21 cellular contexts compared by ENCODE assay signal in genomic region chr15:63070681-63071129, GRCh38. TPM values are rescaled to one million over a fixed set of nuclear protein-coding genes. Genes with fewer than 3 reads are reported as not detected.
DNase-seq lines count a peak whose midpoint lies in the region; ATAC-seq, FAIRE-seq and TF ChIP-seq lines count a peak whose summit lies in the region.
"Had no signal": no experiment of that assay in that cellular context is flagged by ENCODE, and none has a peak within 500 bp of the region (broad histone marks: within the 10 kb centered on the region; RNA-seq: fewer than 3 reads in every experiment).

No MANE protein-coding gene starts in this region.

- H3K4me3 ChIP-seq in A549 (no peak overlapping the region), stomach (no peak overlapping the region)
- H3K4me3 ChIP-seq: coronary artery had no signal

- CTCF ChIA-PET in A549 (lab: Yijun Ruan, JAX): interaction anchor here (1.1 to 50.6 kb wide), 3 partner anchors 8 to 224 kb away, joined by 3 to 1136 read pairs (median 1136); partner anchors contain the start of gene TPM1

- H3K27ac Mint-ChIP-seq in chondrocyte (ENCODE audit: unreplicated experiment) (peak overlapping the region; percentile 86), mesothelial cell of epicardium (peak overlapping the region; percentile 23)
- H3K27ac Mint-ChIP-seq: activated naive CD8-positive, alpha-beta T cell had no signal

- POLR2A ChIA-PET in A549 (lab: Yijun Ruan, JAX): no interaction called here

- no peak for FAIRE-seq in A549 (lab: Jason Lieb, UNC)
- FAIRE-seq: A204.1, TTC549 had no signal

- peaks cover 27 to 61% (median 58%) of the 10 kb centered on the region in 4 donors for H3K36me3 ChIP-seq in stomach

- H3K9me3 ChIP-seq in A549 (no peaks in the 10 kb centered on the region), stomach (no peaks in the 10 kb centered on the region)

- H3K4me1 ChIP-seq in A549: peaks cover 72% of the 10 kb centered on the region
- H3K4me1 ChIP-seq in stomach: peaks cover 5 to 64% (median 35%) of the 10 kb centered on the region in 4 donors

- H3K27me3 Mint-ChIP-seq in chondrocyte (ENCODE audit: low read depth): no peaks in the 10 kb centered on the region
- no peaks in the 10 kb centered on the region for H3K27me3 Mint-ChIP-seq in mesothelial cell of epicardium (ENCODE audit: low read depth)
- H3K27me3 Mint-ChIP-seq: activated naive CD8-positive, alpha-beta T cell had no signal

- no peak overlapping the region for H3K27ac ChIP-seq in A549
- H3K27ac ChIP-seq in stomach: no peak overlapping the region

- H3K4me1 Mint-ChIP-seq in chondrocyte (ENCODE audit: low read depth) (peaks cover 85% of the 10 kb centered on the region), mesothelial cell of epicardium (peaks cover 40% of the 10 kb centered on the region)

- TF ChIP-seq EP300 in A549 (IDR thresholded peaks at IDR 0.05): no peak
- no peak for TF ChIP-seq EP300 in stomach (IDR thresholded peaks at IDR 0.05)

- H3K9me3 Mint-ChIP-seq in chondrocyte (ENCODE audit: low read depth) (no peaks in the 10 kb centered on the region), mesothelial cell of epicardium (no peaks in the 10 kb centered on the region)

- no peak for ATAC-seq in A549
- ATAC-seq: left lobe of liver had no signal

- H3K4me3 Mint-ChIP-seq in chondrocyte (ENCODE audit: unreplicated experiment): no peak overlapping the region
- no peak overlapping the region for H3K4me3 Mint-ChIP-seq in mesothelial cell of epicardium
- H3K4me3 Mint-ChIP-seq: activated naive CD8-positive, alpha-beta T cell; brain had no signal

- no peak for TF ChIP-seq RAD21 in A549 (conservative IDR thresholded peaks at IDR 0.05 in 1 of 2, IDR thresholded peaks at IDR 0.05 in 1 of 2)

- intact Hi-C loops in stomach (cut with DNase I; ENCODE audit: low total_unique reads): no loop called here

- TF ChIP-seq CTCF in A549 (IDR thresholded peaks at IDR 0.05): no peak
- no peak for TF ChIP-seq CTCF in chondrocyte (IDR thresholded peaks at IDR 0.05)
- no peak for TF ChIP-seq CTCF in mesothelial cell of epicardium (IDR thresholded peaks at IDR 0.05; ENCODE audit: unreplicated experiment)
- no peak for TF ChIP-seq CTCF in stomach (IDR thresholded peaks at IDR 0.05)

- peaks cover 57% of the 10 kb centered on the region for H3K36me3 Mint-ChIP-seq in chondrocyte (ENCODE audit: low read depth)
- H3K36me3 Mint-ChIP-seq in mesothelial cell of epicardium: peaks cover 45% of the 10 kb centered on the region

- TF ChIP-seq POLR2A in A549 (IDR thresholded peaks at IDR 0.05; ENCODE audit: low read length): no peak
- TF ChIP-seq POLR2A in stomach (IDR thresholded peaks at IDR 0.05): no peak

- DNase-seq in A549 (ENCODE audit: low read depth in 1 of 2, low spot score in 1 of 2) (peak in 1 of 2 experiments; percentile 20), NCI-H226 (peak; percentile 66), chondrocyte (ENCODE audit: low spot score) (no peak), mesothelial cell of epicardium (ENCODE audit: low spot score in 2 of 2, unreplicated experiment in 2 of 2) (no peak), middle frontal gyrus (ENCODE audit: extremely low spot score, low spot score) (no peak), stomach (no peak), cerebellum (ENCODE audit: low spot score) (no peak)
- DNase-seq in stimulated activated CD4-positive, alpha-beta T cell treated with anti-CD3 and anti-CD28 coated beads, Interleukin-2, amount 100 ng/mL, for 48 hours: no peak
- DNase-seq: activated CD4-positive, alpha-beta T cell treated with anti-CD3 and anti-CD28 coated beads for 48 hours; EL; Kasumi-1; NCI-H1092 treated with DMSO at 0.1 percent for 48 hours; NCI-H2081; NCI-H510A; stimulated activated CD8-positive, alpha-beta memory T cell treated with anti-CD3 and anti-CD28 coated beads, Interleukin-4, amount 100 ng/mL, for 48 hours had no signal

- no peak overlapping the region for H3K4me2 ChIP-seq in A549

- 83% methylated on average over 6 of the region's 6 CpGs for WGBS in A549 (ENCODE audit: missing lambda C conversion rate)
- WGBS in stomach, 5 donors: 66 to 84% (median 67%) methylated on average over 6 of the region's 6 CpGs

- H3K27me3 ChIP-seq in stomach: no peaks in the 10 kb centered on the region

TF ChIP-seq in A549, 52 proteins besides CTCF, POLR2A, EP300 and RAD21 (continues in another document):
- TF ChIP-seq ELK1 (IDR thresholded peaks at IDR 0.05; ENCODE audit: low read depth, low read length): no peak
- no peak for TF ChIP-seq SMC3 (IDR thresholded peaks at IDR 0.05)
- 0 out of 2 replicates have a peak, but pooled peaks have one; percentile 4 for TF ChIP-seq FOSB (CRISPR knock-in tag; IDR thresholded peaks at IDR 0.05)
- TF ChIP-seq EHF (CRISPR knock-in tag; IDR thresholded peaks at IDR 0.05): no peak
- no peak for TF ChIP-seq ZFP36 (IDR thresholded peaks at IDR 0.05; ENCODE audit: borderline replicate concordance, partially characterized antibody)
- TF ChIP-seq CEBPB (IDR thresholded peaks at IDR 0.05): no peak
- TF ChIP-seq SREBF2 (IDR thresholded peaks at IDR 0.05): no peak
- no peak for TF ChIP-seq HOXA7 (CRISPR knock-in tag; IDR thresholded peaks at IDR 0.05)
- TF ChIP-seq NR3C1 (IDR thresholded peaks at IDR 0.05): no peak
- TF ChIP-seq JUN (IDR thresholded peaks at IDR 0.05): 0 out of 5 replicates have a peak, but pooled peaks of 1 of the 2 experiments have one; percentile 12
- peak; percentile 90; the same call in 1 of the 2 replicates for TF ChIP-seq POLR2AphosphoS2 (conservative IDR thresholded peaks at IDR 0.05; ENCODE audit: low read length)
- TF ChIP-seq JUNB (IDR thresholded peaks at IDR 0.05): no peak
- no peak for TF ChIP-seq REST (IDR thresholded peaks at IDR 0.05)
- no peak for TF ChIP-seq KDM5A (IDR thresholded peaks at IDR 0.05)

RNA-seq across cellular contexts. Expression of gene TPM1, which starts 28.2 kb away (rescaled TPM):
- 777 and 894 TPM in 2 replicates for polyA plus RNA-seq in A549 (2011; rRNA removed)
- polyA plus RNA-seq in A549 (2012; cell fraction: cytosol; rRNA removed): 824 and 915 TPM in 2 replicates
- 678 and 876 TPM in 2 replicates for polyA plus RNA-seq in A549 (2012; cell fraction: nucleus; rRNA removed)
- 954 to 1,229 TPM (median 1,043 TPM) in 3 replicates for polyA plus RNA-seq in A549 (2017; fragmentation: RNase III; extraction: RNeasy Plus Mini Kit Qiagen cat#74134 plus additional on column Dnase treatment)
- 537 and 670 TPM in 2 replicates for polyA minus RNA-seq in A549 (2011; rRNA and poly(A)+ RNA removed)
- 2,291 to 2,367 TPM (median 2,332 TPM) in 3 replicates for total RNA-seq in chondrocyte
- total RNA-seq in mesothelial cell of epicardium: 635 to 667 TPM (median 659 TPM) in 3 replicates
- total RNA-seq in stomach: 1,000 to 10,000 TPM in 4 of 5 donors, 100 to 1,000 TPM in 1; 425 to 2,605 (median 1,087) TPM
- polyA plus RNA-seq in stomach: 100 to 1,000 TPM; 230 to 494 (median 306) TPM
- total RNA-seq in cerebellum: 119 TPM

RNA-seq across cellular contexts. Expression of gene LACTB, which starts 51.0 kb away (rescaled TPM):
- polyA plus RNA-seq in A549 (2011; rRNA removed): 31.0 and 59.6 TPM in 2 replicates
- polyA plus RNA-seq in A549 (2012; cell fraction: cytosol; rRNA removed): 27.8 and 29.8 TPM in 2 replicates
- 16.7 and 18.5 TPM in 2 replicates for polyA plus RNA-seq in A549 (2012; cell fraction: nucleus; rRNA removed)
- polyA plus RNA-seq in A549 (2017; fragmentation: RNase III; extraction: RNeasy Plus Mini Kit Qiagen cat#74134 plus additional on column Dnase treatment): 56.5 to 69.8 TPM (median 56.7 TPM) in 3 replicates
- 8.8 and 9.4 TPM in 2 replicates for polyA minus RNA-seq in A549 (2011; rRNA and poly(A)+ RNA removed)
- total RNA-seq in chondrocyte: 19.4 to 22.4 TPM (median 20.7 TPM) in 3 replicates
- 7.6 to 9.0 TPM (median 8.2 TPM) in 3 replicates for total RNA-seq in mesothelial cell of epicardium
- total RNA-seq in stomach: 10 to 100 TPM in 3 of 5 donors, 1 to 10 TPM in 2; 1.2 to 30.8 (median 14.8) TPM
- 10 to 100 TPM in 1 of 3 donors, 1 to 10 TPM in 2; 8.2 to 13.0 (median 9.3) TPM for polyA plus RNA-seq in stomach
- total RNA-seq in cerebellum: 14.9 TPM
